7 cellular contexts compared by ENCODE assay signal in genomic region chr19:56393119-56394012, GRCh38. TPM values are rescaled to one million over a fixed set of nuclear protein-coding genes. Genes with fewer than 3 reads are reported as not detected.
A peak's percentile ranks its signal among the peaks of the same experiment; 100 is the strongest.
DNase-seq lines count a peak whose midpoint lies in the region; ATAC-seq, FAIRE-seq and TF ChIP-seq lines count a peak whose summit lies in the region.

Gene ZNF582 (minus strand): TSS chr19:56393534. CDS start chr19:56391752, 1,782 bp downstream.

- FAIRE-seq in kidney (lab: Jason Lieb, UNC), result no peak

- no peaks in the 10 kb centered on the region for H3K9me3 ChIP-seq in kidney (ENCODE audit: control insufficient read depth in 1 of 2, low read length in 2 of 2)

- H3K4me1 ChIP-seq in kidney (ENCODE audit: control insufficient read depth in 1 of 2, insufficient read depth in 1 of 2, low read depth in 1 of 2, low read length in 2 of 2), result peaks cover 3 to 8% of the 10 kb centered on the region in 2 donors

- H3K27ac ChIP-seq in kidney (ENCODE audit: low read depth in 2 of 2, low read length in 2 of 2), result peak within 1 kb of the TSS; percentile 95 to 96

- H3K4me3 ChIP-seq in kidney (ENCODE audit: low read length in 2 of 2), result peak within 1 kb of the TSS; percentile 99

- peak; percentile 87 for TF ChIP-seq CTCF in kidney (IDR thresholded peaks at IDR 0.05; ENCODE audit: borderline replicate concordance, extremely low read depth, insufficient read depth)

- DNase-seq in NCI-H2081 (lab: John Stamatoyannopoulos, UW), result peak; percentile 93 to 96
- DNase-seq in cerebellum (ENCODE audit: low spot score), result peak; percentile 97
- peak; percentile 99 for DNase-seq in kidney
- DNase-seq in stimulated activated CD4-positive, alpha-beta T cell treated with anti-CD3 and anti-CD28 coated beads, Interleukin-15, amount 100 ng/mL, for 1 hour (ENCODE audit: low read depth in 1 of 2, low spot score in 1 of 2), result peak; percentile 79 to 80

- peak within 1 kb of the TSS; percentile 84 to 95 for H3K9ac ChIP-seq in kidney (ENCODE audit: low read length in 2 of 2)

- ATAC-seq in GM18502 (IDR thresholded peaks at IDR 0.05; ENCODE audit: poor library complexity, unreplicated experiment), result peak; percentile 97
- ATAC-seq in HG02885 (IDR thresholded peaks at IDR 0.05; ENCODE audit: poor library complexity, unreplicated experiment), result peak; percentile 96
- ATAC-seq in activated CD4-positive, CD25-positive, alpha-beta regulatory T cell treated with anti-CD3 and anti-CD28 coated beads, Interleukin-2, amount 50 U/mL, for 24 hours, result peak; percentile 98

- peaks cover 0 to 8% of the 10 kb centered on the region in 2 donors for H3K36me3 ChIP-seq in kidney (ENCODE audit: control insufficient read depth in 1 of 2, insufficient read depth in 2 of 2, low read length in 2 of 2)

- intact Hi-C loops in kidney (cut with DNase I), result no loop called here

RNA-seq across cellular contexts. Expression of gene ZNF582, which starts in this region (rescaled TPM):
- total RNA-seq in cerebellum, result 7.4 TPM
- 5.0 TPM for total RNA-seq in kidney
- polyA plus RNA-seq in kidney (ENCODE audit: insufficient read depth, low read depth, low replicate concordance), result 3.8 TPM

Comparison
In these comparisons a context has a peak if more than half of its experiments do, and no peak if none do; other contexts are left out.
1. Peak in every context shown above with its lines: DNase-seq, ATAC-seq, H3K4me3 ChIP-seq and H3K27ac ChIP-seq.